In genomic region chr1:1410238-1410637, GRCh38 we compare ENCODE assay signal across 3 cellular contexts. TPM values are rescaled to one million over a fixed set of nuclear protein-coding genes. Genes with fewer than 3 reads are reported as not detected.
"Had no signal": no experiment of that assay in that cellular context is flagged by ENCODE, and none has a peak within 500 bp of the region (broad histone marks: within the 10 kb centered on the region; RNA-seq: fewer than 3 reads in every experiment).

No MANE protein-coding gene starts in this region.

RNA-seq across cellular contexts. Expression of gene ANKRD65, which starts 10.8 kb away (rescaled TPM):
- total RNA-seq: activated CD8-positive, alpha-beta T cell treated with anti-CD3 and anti-CD28 coated beads for 36 hours; T-helper 17 cell had no signal
- polyA plus RNA-seq: neural cell had no signal

RNA-seq across cellular contexts. Expression of gene VWA1, which starts 25.3 kb away (rescaled TPM):
- total RNA-seq: T-helper 17 cell had no signal
